In the genomic region with DNA sequence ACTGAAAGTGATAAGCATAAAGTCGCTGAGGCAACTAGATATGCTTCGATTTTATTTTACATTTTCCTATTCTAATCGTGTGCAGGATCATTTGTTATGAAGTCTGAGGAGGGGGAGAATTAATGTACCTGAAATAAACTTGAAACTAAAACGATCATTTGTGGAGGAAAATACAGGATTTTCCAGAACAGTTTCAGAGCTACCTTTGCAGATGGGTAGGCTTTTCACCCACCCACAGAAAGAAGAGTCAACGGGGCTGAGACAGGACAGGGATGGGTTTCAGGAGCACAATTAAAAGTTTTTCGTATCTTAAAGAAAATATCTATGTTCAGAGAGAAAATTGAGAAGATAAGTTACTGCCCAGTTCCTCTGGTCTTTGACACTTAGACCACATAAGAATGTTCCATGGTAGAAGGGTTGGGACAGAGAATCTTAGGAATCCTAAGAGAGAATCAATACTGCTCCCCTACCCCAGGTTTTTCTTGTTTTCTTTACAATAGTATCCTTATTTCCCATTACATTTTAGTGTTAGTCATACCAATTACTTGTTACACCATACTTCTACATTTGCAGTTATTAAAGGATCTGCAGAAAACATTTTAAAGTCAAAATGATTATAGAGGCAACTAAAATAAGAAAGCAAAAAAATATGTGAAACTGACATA, we compare ENCODE assay signal across 13 cellular contexts.
DNase-seq lines count a peak whose midpoint lies in the region; ATAC-seq and TF ChIP-seq lines count a peak whose summit lies in the region.
"Had no signal": no experiment of that assay in that cellular context is flagged by ENCODE, and none has a peak within 500 bp of the region (broad histone marks: within the 10 kb centered on the region; RNA-seq: fewer than 3 reads in every experiment).

No MANE protein-coding gene starts in this region.

- H2BK5ac ChIP-seq in mesenchymal stem cell (ENCODE audit: low read depth, low read length, poor library complexity, severe bottlenecking) = no peak overlapping the region

- TF ChIP-seq CTCF in PC-3 (conservative IDR thresholded peaks at IDR 0.05; ENCODE audit: low read depth, low read length) = no peak
- no peak for TF ChIP-seq CTCF in chondrocyte (IDR thresholded peaks at IDR 0.05)
- TF ChIP-seq CTCF in thoracic aorta (IDR thresholded peaks at IDR 0.05) = no peak

- peak overlapping the region; percentile 47 for H3K4me3 Mint-ChIP-seq in chondrocyte (ENCODE audit: unreplicated experiment)
- no peak overlapping the region for H3K4me3 Mint-ChIP-seq in naive thymus-derived CD4-positive, alpha-beta T cell
- H3K4me3 Mint-ChIP-seq: activated CD4-positive, alpha-beta T cell treated with anti-CD3 and anti-CD28 coated beads, Interleukin-2, amount 10 ng/mL, durations not matched to agents 24 days and 14 days; activated T-cell treated with anti-CD3 and anti-CD28 coated beads, Interleukin-2, amount 50 U/mL, for 24 hours; T-helper 2 cell treated with Interferon-gamma antibody and Interleukin-4, amounts not matched to agents 5 μg/mL and 100 μg/mL, for 36 hours had no signal

- ATAC-seq in PC-3 (no peak), thoracic aorta (ENCODE audit: insufficient number of reproducible peaks, low FRiP score, low read depth) (no peak), GM21390 (IDR thresholded peaks at IDR 0.05; ENCODE audit: unreplicated experiment) (no peak)
- no peak for ATAC-seq in naive thymus-derived CD4-positive, alpha-beta T cell

- CTCF ChIA-PET in PC-3 (lab: Charles Lee) = no interaction called here
- CTCF ChIA-PET in naive thymus-derived CD4-positive, alpha-beta T cell (lab: Charles Lee) = no interaction called here

- no peaks in the 10 kb centered on the region for H3K9me3 ChIP-seq in PC-3 (ENCODE audit: low read length)
- no peaks in the 10 kb centered on the region for H3K9me3 ChIP-seq in mesenchymal stem cell (ENCODE audit: control insufficient read depth, low read length)
- H3K9me3 ChIP-seq in thoracic aorta = no peaks in the 10 kb centered on the region
- H3K9me3 ChIP-seq in naive thymus-derived CD4-positive, alpha-beta T cell (ENCODE audit: control insufficient read depth in 2 of 3, low read length in 3 of 3) = no peaks in the 10 kb centered on the region
- H3K9me3 ChIP-seq: lower lobe of right lung had no signal

- H3K9ac ChIP-seq in PC-3 (ENCODE audit: low read length) (no peak overlapping the region), mesenchymal stem cell (ENCODE audit: low read length) (no peak overlapping the region)

- BruUV-seq in PC-3 (replicated peaks; lab: Mats Ljungman, UMichigan) = no TSS peak

- POLR2A ChIA-PET in PC-3 (lab: Charles Lee; ENCODE audit: unreplicated experiment) = no interaction called here
- POLR2A ChIA-PET in naive thymus-derived CD4-positive, alpha-beta T cell (lab: Charles Lee) = no interaction called here

- peak overlapping the region; percentile 65 for H3K4me3 ChIP-seq in PC-3 (ENCODE audit: low read length)
- peak overlapping the region in 1 of 2 experiments; percentile 60 for H3K4me3 ChIP-seq in mesenchymal stem cell (ENCODE audit: insufficient read depth in 1 of 2, low read depth in 1 of 2, low read length in 2 of 2)
- H3K4me3 ChIP-seq in thoracic aorta = peak overlapping the region; percentile 74
- no peak overlapping the region for H3K4me3 ChIP-seq in naive thymus-derived CD4-positive, alpha-beta T cell (ENCODE audit: low read length)
- H3K4me3 ChIP-seq: spleen had no signal

- no peaks in the 10 kb centered on the region for H3K79me2 ChIP-seq in PC-3 (ENCODE audit: low read length)

- H2BK120ac ChIP-seq in mesenchymal stem cell (ENCODE audit: low read depth, low read length) = no peak overlapping the region

- H4K8ac ChIP-seq in mesenchymal stem cell (ENCODE audit: low read length) = no peak overlapping the region

- H3K4me1 ChIP-seq in PC-3 (ENCODE audit: insufficient read depth, low read length) (peaks cover 13% of the 10 kb centered on the region), mesenchymal stem cell (ENCODE audit: control insufficient read depth, insufficient read depth, low read depth, low read length) (no peaks in the 10 kb centered on the region), thoracic aorta (ENCODE audit: control insufficient read depth in 1 of 2, low read depth in 2 of 2) (peaks cover 0 to 46% of the 10 kb centered on the region in 2 donors)
- no peaks in the 10 kb centered on the region for H3K4me1 ChIP-seq in naive thymus-derived CD4-positive, alpha-beta T cell (ENCODE audit: control insufficient read depth in 2 of 2, insufficient read depth in 2 of 2, low read length in 2 of 2)
- H3K4me1 ChIP-seq: lower lobe of right lung, spleen had no signal

- no peak overlapping the region for H3K4ac ChIP-seq in mesenchymal stem cell (ENCODE audit: low read depth in 1 of 2, low read length in 2 of 2)

- intact Hi-C loops in PC-3 (cut with micrococcal nuclease) = no loop called here
- intact Hi-C loops in naive thymus-derived CD4-positive, alpha-beta T cell (cut with micrococcal nuclease) = no loop called here

- H3K18ac ChIP-seq in mesenchymal stem cell (ENCODE audit: low read depth in 1 of 2, low read length in 2 of 2) = no peak overlapping the region

- H4K91ac ChIP-seq in mesenchymal stem cell (ENCODE audit: low read length) = no peak overlapping the region

- no peak overlapping the region for H3K23ac ChIP-seq in mesenchymal stem cell (ENCODE audit: low read length in 2 of 2)

- H3K27me3 ChIP-seq in PC-3 (ENCODE audit: low read length) (peaks cover 7% of the 10 kb centered on the region; the same call in 1 of the 2 replicates), mesenchymal stem cell (ENCODE audit: control insufficient read depth in 1 of 2, insufficient read depth in 1 of 2, low read length in 2 of 2) (no peaks in the 10 kb centered on the region), thoracic aorta (replicated peaks; ENCODE audit: insufficient read depth) (no peaks in the 10 kb centered on the region)
- no peaks in the 10 kb centered on the region for H3K27me3 ChIP-seq in naive thymus-derived CD4-positive, alpha-beta T cell (ENCODE audit: control insufficient read depth in 2 of 2, insufficient read depth in 2 of 2, low read length in 2 of 2)
- H3K27me3 ChIP-seq: spleen had no signal

- H3K79me1 ChIP-seq in mesenchymal stem cell (replicated peaks; ENCODE audit: low read length, poor library complexity, severe bottlenecking) = no peaks in the 10 kb centered on the region

- no peak overlapping the region for H2BK15ac ChIP-seq in mesenchymal stem cell (ENCODE audit: low read depth, poor library complexity, severe bottlenecking)

- DNase-seq in PC-3 = no peak
- no peak for DNase-seq in chondrocyte (ENCODE audit: low spot score)
- peak; percentile 7 for DNase-seq in mesenchymal stem cell
- DNase-seq in thoracic aorta (ENCODE audit: low spot score) = no peak
- no peak for DNase-seq in naive thymus-derived CD4-positive, alpha-beta T cell
- DNase-seq in DMS153 treated with DMSO at 0.1 percent for 48 hours (lab: John Stamatoyannopoulos, UW; ENCODE audit: unreplicated experiment) = no peak
- DNase-seq: activated CD4-positive, alpha-beta T cell treated with anti-CD3 and anti-CD28 coated beads, Interleukin-2, amount 10 ng/mL, durations not matched to agents 24 days and 14 days; activated T-cell treated with anti-CD3 and anti-CD28 coated beads, Interleukin-2, amount 50 U/mL, for 24 hours; lower lobe of right lung; NCI-H146; spleen had no signal

- no peaks in the 10 kb centered on the region for H3K27me3 Mint-ChIP-seq in chondrocyte (ENCODE audit: low read depth)
- peaks cover 0 to 7% (median 0%) of the 10 kb centered on the region in 5 donors for H3K27me3 Mint-ChIP-seq in naive thymus-derived CD4-positive, alpha-beta T cell
- H3K27me3 Mint-ChIP-seq: activated CD4-positive, alpha-beta T cell treated with anti-CD3 and anti-CD28 coated beads, Interleukin-2, amount 10 ng/mL, durations not matched to agents 24 days and 14 days; activated T-cell treated with anti-CD3 and anti-CD28 coated beads, Interleukin-2, amount 50 U/mL, for 24 hours had no signal

- peak overlapping the region; percentile 82 for H3K4me2 ChIP-seq in PC-3 (ENCODE audit: low read length)
- H3K4me2 ChIP-seq in mesenchymal stem cell (ENCODE audit: low read length, poor library complexity, severe bottlenecking) = no peak overlapping the region

- peaks cover 85% of the 10 kb centered on the region for H3K4me1 Mint-ChIP-seq in chondrocyte (ENCODE audit: low read depth)
- no peaks in the 10 kb centered on the region for H3K4me1 Mint-ChIP-seq in naive thymus-derived CD4-positive, alpha-beta T cell
- H3K4me1 Mint-ChIP-seq: activated CD4-positive, alpha-beta T cell treated with anti-CD3 and anti-CD28 coated beads, Interleukin-2, amount 10 ng/mL, durations not matched to agents 24 days and 14 days had no signal

- no peaks in the 10 kb centered on the region for H3K9me2 ChIP-seq in PC-3 (replicated peaks; ENCODE audit: low read length)

- no peaks in the 10 kb centered on the region for H4K20me1 ChIP-seq in PC-3 (ENCODE audit: low read length)

- H3F3A ChIP-seq in PC-3 (ENCODE audit: low read length, unreplicated experiment) = no peaks in the 10 kb centered on the region

- H3K36me3 ChIP-seq in PC-3 (ENCODE audit: low read depth, low read length) (no peaks in the 10 kb centered on the region), mesenchymal stem cell (ENCODE audit: control insufficient read depth in 1 of 2, insufficient read depth in 2 of 2, low read depth in 1 of 2, low read length in 2 of 2) (no peaks in the 10 kb centered on the region), thoracic aorta (no peaks in the 10 kb centered on the region)
- H3K36me3 ChIP-seq in naive thymus-derived CD4-positive, alpha-beta T cell (ENCODE audit: control insufficient read depth in 2 of 3, insufficient read depth in 3 of 3, low read length in 3 of 3) = no peaks in the 10 kb centered on the region
- H3K36me3 ChIP-seq: lower lobe of right lung, spleen had no signal

- H3K27ac Mint-ChIP-seq in chondrocyte (ENCODE audit: unreplicated experiment) = peak overlapping the region; percentile 87
- H3K27ac Mint-ChIP-seq in naive thymus-derived CD4-positive, alpha-beta T cell = no peak overlapping the region
- H3K27ac Mint-ChIP-seq: activated CD4-positive, alpha-beta T cell treated with anti-CD3 and anti-CD28 coated beads, Interleukin-2, amount 10 ng/mL, durations not matched to agents 24 days and 14 days; activated T-cell treated with anti-CD3 and anti-CD28 coated beads, Interleukin-2, amount 50 U/mL, for 24 hours; T-helper 2 cell treated with Interferon-gamma antibody and Interleukin-4, amounts not matched to agents 5 μg/mL and 100 μg/mL, for 36 hours had no signal

- over 99% methylated on average over 5 of the region's 6 CpGs for WGBS in mesenchymal stem cell

- H3K36me3 Mint-ChIP-seq in chondrocyte (ENCODE audit: low read depth) = no peaks in the 10 kb centered on the region
- H3K36me3 Mint-ChIP-seq in naive thymus-derived CD4-positive, alpha-beta T cell = no peaks in the 10 kb centered on the region

- no peak overlapping the region for H2BK12ac ChIP-seq in mesenchymal stem cell (ENCODE audit: low read length in 2 of 2)

- H3K27ac ChIP-seq in PC-3 (ENCODE audit: low read length) (no peak overlapping the region), mesenchymal stem cell (ENCODE audit: low read length, poor library complexity, severe bottlenecking) (no peak overlapping the region), thoracic aorta (peak overlapping the region; percentile 76 to 85)
- H3K27ac ChIP-seq in naive thymus-derived CD4-positive, alpha-beta T cell (ENCODE audit: low read depth, low read length) = no peak overlapping the region
- H3K27ac ChIP-seq: lower lobe of right lung, spleen had no signal

- H2AFZ ChIP-seq in PC-3 (ENCODE audit: low read length) = peak overlapping the region; percentile 77
- no peak overlapping the region for H2AFZ ChIP-seq in mesenchymal stem cell (ENCODE audit: low read depth, low read length)

- H3K9me3 Mint-ChIP-seq in chondrocyte (ENCODE audit: low read depth) = no peaks in the 10 kb centered on the region
- H3K9me3 Mint-ChIP-seq in naive thymus-derived CD4-positive, alpha-beta T cell = peaks cover 0 to 2% (median 0%) of the 10 kb centered on the region in 11 donors
- H3K9me3 Mint-ChIP-seq: activated CD4-positive, alpha-beta T cell treated with anti-CD3 and anti-CD28 coated beads, Interleukin-2, amount 10 ng/mL, durations not matched to agents 24 days and 14 days; activated T-cell treated with anti-CD3 and anti-CD28 coated beads, Interleukin-2, amount 50 U/mL, for 24 hours; T-helper 2 cell treated with Interferon-gamma antibody and Interleukin-4, amounts not matched to agents 5 μg/mL and 100 μg/mL, for 36 hours had no signal

- no peak overlapping the region for H2AK5ac ChIP-seq in mesenchymal stem cell (ENCODE audit: low read length, severe bottlenecking)

- no peak overlapping the region for H3K14ac ChIP-seq in mesenchymal stem cell (ENCODE audit: low read length in 2 of 2)

Comparison
In these comparisons a context has a peak if more than half of its experiments do, and no peak if none do; other contexts are left out.
1. H3K27ac ChIP-seq: peak in thoracic aorta (2 of 2); none in PC-3 (single experiment), mesenchymal stem cell (single experiment) and naive thymus-derived CD4-positive, alpha-beta T cell (single experiment).